Comparison of ENCODE assay signal across 1 cellular context in the genomic region with DNA sequence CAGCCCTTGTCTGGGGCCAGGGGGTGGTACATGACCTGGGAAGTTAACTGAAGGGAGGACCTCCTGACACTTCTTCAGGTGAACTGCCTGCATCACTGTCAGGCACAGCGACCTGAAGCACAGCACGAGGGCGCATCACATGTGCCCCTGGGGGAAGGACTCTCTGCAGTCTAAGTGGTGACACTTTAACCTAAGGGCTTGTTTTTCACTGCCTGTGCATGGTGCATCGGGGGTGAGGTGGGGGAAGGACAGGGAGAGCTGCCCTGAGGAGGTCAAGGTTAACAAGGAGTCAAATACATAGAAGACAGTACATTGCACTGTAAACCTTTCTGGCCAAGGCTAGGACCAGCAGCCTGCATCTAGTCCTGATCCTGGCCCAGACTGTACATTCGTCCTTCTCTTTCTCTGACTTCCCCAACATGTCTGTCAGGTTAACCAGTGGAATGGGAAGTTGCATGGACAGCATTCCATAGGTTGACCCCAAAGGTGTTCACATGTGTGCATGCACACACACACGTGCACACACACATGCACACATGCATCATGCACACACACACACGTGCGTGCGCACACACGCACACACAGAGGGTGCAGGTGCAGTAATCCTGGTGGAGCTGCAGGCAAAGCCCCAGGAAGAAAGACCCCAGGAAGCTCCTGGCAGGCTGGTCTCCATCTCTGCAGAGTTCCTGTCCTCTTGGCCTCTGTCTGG.
TF ChIP-seq lines count a peak whose summit lies in the region.

No MANE protein-coding gene starts in this region.

TF ChIP-seq in HepG2, 621 proteins besides CTCF, POLR2A, EP300 and RAD21 (continued from another document and continues in another):
- TF ChIP-seq, protein P1, sequence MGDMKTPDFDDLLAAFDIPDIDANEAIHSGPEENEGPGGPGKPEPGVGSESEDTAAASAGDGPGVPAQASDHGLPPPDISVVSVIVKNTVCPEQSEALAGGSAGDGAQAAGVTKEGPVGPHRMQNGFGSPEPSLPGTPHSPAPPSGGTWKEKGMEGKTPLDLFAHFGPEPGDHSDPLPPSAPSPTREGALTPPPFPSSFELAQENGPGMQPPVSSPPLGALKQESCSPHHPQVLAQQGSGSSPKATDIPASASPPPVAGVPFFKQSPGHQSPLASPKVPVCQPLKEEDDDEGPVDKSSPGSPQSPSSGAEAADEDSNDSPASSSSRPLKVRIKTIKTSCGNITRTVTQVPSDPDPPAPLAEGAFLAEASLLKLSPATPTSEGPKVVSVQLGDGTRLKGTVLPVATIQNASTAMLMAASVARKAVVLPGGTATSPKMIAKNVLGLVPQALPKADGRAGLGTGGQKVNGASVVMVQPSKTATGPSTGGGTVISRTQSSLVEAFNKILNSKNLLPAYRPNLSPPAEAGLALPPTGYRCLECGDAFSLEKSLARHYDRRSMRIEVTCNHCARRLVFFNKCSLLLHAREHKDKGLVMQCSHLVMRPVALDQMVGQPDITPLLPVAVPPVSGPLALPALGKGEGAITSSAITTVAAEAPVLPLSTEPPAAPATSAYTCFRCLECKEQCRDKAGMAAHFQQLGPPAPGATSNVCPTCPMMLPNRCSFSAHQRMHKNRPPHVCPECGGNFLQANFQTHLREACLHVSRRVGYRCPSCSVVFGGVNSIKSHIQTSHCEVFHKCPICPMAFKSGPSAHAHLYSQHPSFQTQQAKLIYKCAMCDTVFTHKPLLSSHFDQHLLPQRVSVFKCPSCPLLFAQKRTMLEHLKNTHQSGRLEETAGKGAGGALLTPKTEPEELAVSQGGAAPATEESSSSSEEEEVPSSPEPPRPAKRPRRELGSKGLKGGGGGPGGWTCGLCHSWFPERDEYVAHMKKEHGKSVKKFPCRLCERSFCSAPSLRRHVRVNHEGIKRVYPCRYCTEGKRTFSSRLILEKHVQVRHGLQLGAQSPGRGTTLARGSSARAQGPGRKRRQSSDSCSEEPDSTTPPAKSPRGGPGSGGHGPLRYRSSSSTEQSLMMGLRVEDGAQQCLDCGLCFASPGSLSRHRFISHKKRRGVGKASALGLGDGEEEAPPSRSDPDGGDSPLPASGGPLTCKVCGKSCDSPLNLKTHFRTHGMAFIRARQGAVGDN (CRISPR knock-in tag; IDR thresholded peaks at IDR 0.05): peak; percentile 53
- no peak for TF ChIP-seq PITX1 (CRISPR knock-in tag; IDR thresholded peaks at IDR 0.05)
- 0 out of 2 replicates have a peak, but pooled peaks have one; percentile 31 for TF ChIP-seq ZNF709 (CRISPR knock-in tag; IDR thresholded peaks at IDR 0.05)
- peak; percentile 33; the same call in 1 of the 2 replicates for TF ChIP-seq MIXL1 (CRISPR knock-in tag; IDR thresholded peaks at IDR 0.05)
- TF ChIP-seq, protein P2, sequence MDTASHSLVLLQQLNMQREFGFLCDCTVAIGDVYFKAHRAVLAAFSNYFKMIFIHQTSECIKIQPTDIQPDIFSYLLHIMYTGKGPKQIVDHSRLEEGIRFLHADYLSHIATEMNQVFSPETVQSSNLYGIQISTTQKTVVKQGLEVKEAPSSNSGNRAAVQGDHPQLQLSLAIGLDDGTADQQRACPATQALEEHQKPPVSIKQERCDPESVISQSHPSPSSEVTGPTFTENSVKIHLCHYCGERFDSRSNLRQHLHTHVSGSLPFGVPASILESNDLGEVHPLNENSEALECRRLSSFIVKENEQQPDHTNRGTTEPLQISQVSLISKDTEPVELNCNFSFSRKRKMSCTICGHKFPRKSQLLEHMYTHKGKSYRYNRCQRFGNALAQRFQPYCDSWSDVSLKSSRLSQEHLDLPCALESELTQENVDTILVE (CRISPR knock-in tag; IDR thresholded peaks at IDR 0.05): no peak
- TF ChIP-seq ZNF549 (CRISPR knock-in tag; IDR thresholded peaks at IDR 0.05): no peak
- no peak for TF ChIP-seq SPEN (CRISPR knock-in tag; IDR thresholded peaks at IDR 0.05; ENCODE audit: low read depth)
- TF ChIP-seq, protein P3, sequence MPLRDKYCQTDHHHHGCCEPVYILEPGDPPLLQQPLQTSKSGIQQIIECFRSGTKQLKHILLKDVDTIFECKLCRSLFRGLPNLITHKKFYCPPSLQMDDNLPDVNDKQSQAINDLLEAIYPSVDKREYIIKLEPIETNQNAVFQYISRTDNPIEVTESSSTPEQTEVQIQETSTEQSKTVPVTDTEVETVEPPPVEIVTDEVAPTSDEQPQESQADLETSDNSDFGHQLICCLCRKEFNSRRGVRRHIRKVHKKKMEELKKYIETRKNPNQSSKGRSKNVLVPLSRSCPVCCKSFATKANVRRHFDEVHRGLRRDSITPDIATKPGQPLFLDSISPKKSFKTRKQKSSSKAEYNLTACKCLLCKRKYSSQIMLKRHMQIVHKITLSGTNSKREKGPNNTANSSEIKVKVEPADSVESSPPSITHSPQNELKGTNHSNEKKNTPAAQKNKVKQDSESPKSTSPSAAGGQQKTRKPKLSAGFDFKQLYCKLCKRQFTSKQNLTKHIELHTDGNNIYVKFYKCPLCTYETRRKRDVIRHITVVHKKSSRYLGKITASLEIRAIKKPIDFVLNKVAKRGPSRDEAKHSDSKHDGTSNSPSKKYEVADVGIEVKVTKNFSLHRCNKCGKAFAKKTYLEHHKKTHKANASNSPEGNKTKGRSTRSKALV (CRISPR knock-in tag; IDR thresholded peaks at IDR 0.05): no peak
- TF ChIP-seq NR2F1 (CRISPR knock-in tag; IDR thresholded peaks at IDR 0.05): peak in 1 of 2 experiments; percentile 51; a peak in 2 of 4 replicates
- TF ChIP-seq CCDC6 (CRISPR knock-in tag; IDR thresholded peaks at IDR 0.05): no peak
- no peak for TF ChIP-seq ZKSCAN8 (CRISPR knock-in tag; IDR thresholded peaks at IDR 0.05; ENCODE audit: borderline replicate concordance)
- TF ChIP-seq, protein P4, sequence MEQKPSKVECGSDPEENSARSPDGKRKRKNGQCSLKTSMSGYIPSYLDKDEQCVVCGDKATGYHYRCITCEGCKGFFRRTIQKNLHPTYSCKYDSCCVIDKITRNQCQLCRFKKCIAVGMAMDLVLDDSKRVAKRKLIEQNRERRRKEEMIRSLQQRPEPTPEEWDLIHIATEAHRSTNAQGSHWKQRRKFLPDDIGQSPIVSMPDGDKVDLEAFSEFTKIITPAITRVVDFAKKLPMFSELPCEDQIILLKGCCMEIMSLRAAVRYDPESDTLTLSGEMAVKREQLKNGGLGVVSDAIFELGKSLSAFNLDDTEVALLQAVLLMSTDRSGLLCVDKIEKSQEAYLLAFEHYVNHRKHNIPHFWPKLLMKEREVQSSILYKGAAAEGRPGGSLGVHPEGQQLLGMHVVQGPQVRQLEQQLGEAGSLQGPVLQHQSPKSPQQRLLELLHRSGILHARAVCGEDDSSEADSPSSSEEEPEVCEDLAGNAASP (CRISPR knock-in tag; IDR thresholded peaks at IDR 0.05; ENCODE audit: borderline replicate concordance): peak; percentile 12; the same call in 1 of the 2 replicates
- peak; percentile 74 for TF ChIP-seq NR2F6 (IDR thresholded peaks at IDR 0.05)
- peak; percentile 90 for TF ChIP-seq NR2F6 (CRISPR knock-in tag; IDR thresholded peaks at IDR 0.05)
- TF ChIP-seq, protein P5, sequence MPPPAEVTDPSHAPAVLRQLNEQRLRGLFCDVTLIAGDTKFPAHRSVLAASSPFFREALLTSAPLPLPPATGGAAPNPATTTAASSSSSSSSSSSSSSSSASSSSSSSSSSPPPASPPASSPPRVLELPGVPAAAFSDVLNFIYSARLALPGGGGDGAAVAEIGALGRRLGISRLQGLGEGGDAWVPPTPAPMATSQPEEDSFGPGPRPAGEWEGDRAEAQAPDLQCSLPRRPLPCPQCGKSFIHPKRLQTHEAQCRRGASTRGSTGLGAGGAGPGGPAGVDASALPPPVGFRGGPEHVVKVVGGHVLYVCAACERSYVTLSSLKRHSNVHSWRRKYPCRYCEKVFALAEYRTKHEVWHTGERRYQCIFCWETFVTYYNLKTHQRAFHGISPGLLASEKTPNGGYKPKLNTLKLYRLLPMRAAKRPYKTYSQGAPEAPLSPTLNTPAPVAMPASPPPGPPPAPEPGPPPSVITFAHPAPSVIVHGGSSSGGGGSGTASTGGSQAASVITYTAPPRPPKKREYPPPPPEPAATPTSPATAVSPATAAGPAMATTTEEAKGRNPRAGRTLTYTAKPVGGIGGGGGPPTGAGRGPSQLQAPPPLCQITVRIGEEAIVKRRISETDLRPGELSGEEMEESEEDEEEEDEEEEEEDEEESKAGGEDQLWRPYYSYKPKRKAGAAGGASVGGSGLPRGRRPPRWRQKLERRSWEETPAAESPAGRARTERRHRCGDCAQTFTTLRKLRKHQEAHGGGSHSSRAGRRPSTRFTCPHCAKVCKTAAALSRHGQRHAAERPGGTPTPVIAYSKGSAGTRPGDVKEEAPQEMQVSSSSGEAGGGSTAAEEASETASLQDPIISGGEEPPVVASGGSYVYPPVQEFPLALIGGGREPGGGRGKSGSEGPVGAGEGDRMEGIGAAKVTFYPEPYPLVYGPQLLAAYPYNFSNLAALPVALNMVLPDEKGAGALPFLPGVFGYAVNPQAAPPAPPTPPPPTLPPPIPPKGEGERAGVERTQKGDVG (CRISPR knock-in tag; IDR thresholded peaks at IDR 0.05; ENCODE audit: borderline replicate concordance): no peak
- TF ChIP-seq, protein P6, sequence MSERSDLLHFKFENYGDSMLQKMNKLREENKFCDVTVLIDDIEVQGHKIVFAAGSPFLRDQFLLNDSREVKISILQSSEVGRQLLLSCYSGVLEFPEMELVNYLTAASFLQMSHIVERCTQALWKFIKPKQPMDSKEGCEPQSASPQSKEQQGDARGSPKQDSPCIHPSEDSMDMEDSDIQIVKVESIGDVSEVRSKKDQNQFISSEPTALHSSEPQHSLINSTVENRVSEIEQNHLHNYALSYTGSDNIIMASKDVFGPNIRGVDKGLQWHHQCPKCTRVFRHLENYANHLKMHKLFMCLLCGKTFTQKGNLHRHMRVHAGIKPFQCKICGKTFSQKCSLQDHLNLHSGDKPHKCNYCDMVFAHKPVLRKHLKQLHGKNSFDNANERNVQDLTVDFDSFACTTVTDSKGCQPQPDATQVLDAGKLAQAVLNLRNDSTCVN (CRISPR knock-in tag; IDR thresholded peaks at IDR 0.05; ENCODE audit: borderline replicate concordance): no peak
- TF ChIP-seq KAT2B (IDR thresholded peaks at IDR 0.05; ENCODE audit: borderline replicate concordance, low read depth, low read length): no peak
- TF ChIP-seq, protein P7, sequence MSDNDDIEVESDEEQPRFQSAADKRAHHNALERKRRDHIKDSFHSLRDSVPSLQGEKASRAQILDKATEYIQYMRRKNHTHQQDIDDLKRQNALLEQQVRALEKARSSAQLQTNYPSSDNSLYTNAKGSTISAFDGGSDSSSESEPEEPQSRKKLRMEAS (IDR thresholded peaks at IDR 0.05): peak; percentile 72
- TF ChIP-seq, protein P8, sequence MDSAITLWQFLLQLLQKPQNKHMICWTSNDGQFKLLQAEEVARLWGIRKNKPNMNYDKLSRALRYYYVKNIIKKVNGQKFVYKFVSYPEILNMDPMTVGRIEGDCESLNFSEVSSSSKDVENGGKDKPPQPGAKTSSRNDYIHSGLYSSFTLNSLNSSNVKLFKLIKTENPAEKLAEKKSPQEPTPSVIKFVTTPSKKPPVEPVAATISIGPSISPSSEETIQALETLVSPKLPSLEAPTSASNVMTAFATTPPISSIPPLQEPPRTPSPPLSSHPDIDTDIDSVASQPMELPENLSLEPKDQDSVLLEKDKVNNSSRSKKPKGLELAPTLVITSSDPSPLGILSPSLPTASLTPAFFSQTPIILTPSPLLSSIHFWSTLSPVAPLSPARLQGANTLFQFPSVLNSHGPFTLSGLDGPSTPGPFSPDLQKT (CRISPR knock-in tag; IDR thresholded peaks at IDR 0.05; ENCODE audit: borderline replicate concordance): no peak
- TF ChIP-seq HNF4A (CRISPR knock-in tag; IDR thresholded peaks at IDR 0.05): peak; percentile 67; the same call in 1 of the 2 replicates
- no peak for TF ChIP-seq KAT8 (CRISPR knock-in tag; IDR thresholded peaks at IDR 0.05)
- TF ChIP-seq NBN (conservative IDR thresholded peaks at IDR 0.05): no peak
- TF ChIP-seq HNRNPL (IDR thresholded peaks at IDR 0.05; ENCODE audit: low read depth, low read length): no peak
- no peak for TF ChIP-seq ZNF670 (CRISPR knock-in tag; IDR thresholded peaks at IDR 0.05; ENCODE audit: borderline replicate concordance)
- TF ChIP-seq SKI (IDR thresholded peaks at IDR 0.05; ENCODE audit: partially characterized antibody): no peak
- no peak for TF ChIP-seq MAFF (IDR thresholded peaks at IDR 0.05; ENCODE audit: low read depth, low read length)
- no peak for TF ChIP-seq ZNF234 (CRISPR knock-in tag; conservative IDR thresholded peaks at IDR 0.05)
- no peak for TF ChIP-seq ZNF777 (CRISPR knock-in tag; IDR thresholded peaks at IDR 0.05)
- TF ChIP-seq FOXK1 (CRISPR knock-in tag; IDR thresholded peaks at IDR 0.05; ENCODE audit: borderline replicate concordance, low read depth): no peak
- TF ChIP-seq, protein P9, sequence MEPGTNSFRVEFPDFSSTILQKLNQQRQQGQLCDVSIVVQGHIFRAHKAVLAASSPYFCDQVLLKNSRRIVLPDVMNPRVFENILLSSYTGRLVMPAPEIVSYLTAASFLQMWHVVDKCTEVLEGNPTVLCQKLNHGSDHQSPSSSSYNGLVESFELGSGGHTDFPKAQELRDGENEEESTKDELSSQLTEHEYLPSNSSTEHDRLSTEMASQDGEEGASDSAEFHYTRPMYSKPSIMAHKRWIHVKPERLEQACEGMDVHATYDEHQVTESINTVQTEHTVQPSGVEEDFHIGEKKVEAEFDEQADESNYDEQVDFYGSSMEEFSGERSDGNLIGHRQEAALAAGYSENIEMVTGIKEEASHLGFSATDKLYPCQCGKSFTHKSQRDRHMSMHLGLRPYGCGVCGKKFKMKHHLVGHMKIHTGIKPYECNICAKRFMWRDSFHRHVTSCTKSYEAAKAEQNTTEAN (CRISPR knock-in tag; conservative IDR thresholded peaks at IDR 0.05): no peak
- TF ChIP-seq SNAPC2 (CRISPR knock-in tag; IDR thresholded peaks at IDR 0.05): no peak
- no peak for TF ChIP-seq ZSCAN30 (CRISPR knock-in tag; IDR thresholded peaks at IDR 0.05)
- TF ChIP-seq ZNF713 (CRISPR knock-in tag; IDR thresholded peaks at IDR 0.05): no peak
- TF ChIP-seq WIZ (CRISPR knock-in tag; IDR thresholded peaks at IDR 0.05): no peak
- TF ChIP-seq, protein P10, sequence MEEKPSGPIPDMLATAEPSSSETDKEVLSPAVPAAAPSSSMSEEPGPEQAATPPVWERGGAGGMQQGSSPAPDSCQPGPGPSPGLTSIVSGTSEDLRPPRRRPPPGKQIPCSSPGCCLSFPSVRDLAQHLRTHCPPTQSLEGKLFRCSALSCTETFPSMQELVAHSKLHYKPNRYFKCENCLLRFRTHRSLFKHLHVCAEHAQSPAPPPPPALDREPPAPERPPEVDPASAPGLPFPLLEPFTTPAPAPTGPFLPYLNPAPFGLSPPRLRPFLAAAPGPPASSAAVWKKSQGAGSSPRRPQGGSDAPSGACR (CRISPR knock-in tag; IDR thresholded peaks at IDR 0.05): no peak
- TF ChIP-seq ZNF382 (CRISPR knock-in tag; IDR thresholded peaks at IDR 0.05; ENCODE audit: borderline replicate concordance): no peak
- no peak for TF ChIP-seq ZNF737 (CRISPR knock-in tag; IDR thresholded peaks at IDR 0.05; ENCODE audit: borderline replicate concordance)
- TF ChIP-seq, protein P11, sequence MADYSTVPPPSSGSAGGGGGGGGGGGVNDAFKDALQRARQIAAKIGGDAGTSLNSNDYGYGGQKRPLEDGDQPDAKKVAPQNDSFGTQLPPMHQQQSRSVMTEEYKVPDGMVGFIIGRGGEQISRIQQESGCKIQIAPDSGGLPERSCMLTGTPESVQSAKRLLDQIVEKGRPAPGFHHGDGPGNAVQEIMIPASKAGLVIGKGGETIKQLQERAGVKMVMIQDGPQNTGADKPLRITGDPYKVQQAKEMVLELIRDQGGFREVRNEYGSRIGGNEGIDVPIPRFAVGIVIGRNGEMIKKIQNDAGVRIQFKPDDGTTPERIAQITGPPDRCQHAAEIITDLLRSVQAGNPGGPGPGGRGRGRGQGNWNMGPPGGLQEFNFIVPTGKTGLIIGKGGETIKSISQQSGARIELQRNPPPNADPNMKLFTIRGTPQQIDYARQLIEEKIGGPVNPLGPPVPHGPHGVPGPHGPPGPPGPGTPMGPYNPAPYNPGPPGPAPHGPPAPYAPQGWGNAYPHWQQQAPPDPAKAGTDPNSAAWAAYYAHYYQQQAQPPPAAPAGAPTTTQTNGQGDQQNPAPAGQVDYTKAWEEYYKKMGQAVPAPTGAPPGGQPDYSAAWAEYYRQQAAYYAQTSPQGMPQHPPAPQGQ (CRISPR knock-in tag; IDR thresholded peaks at IDR 0.05; ENCODE audit: borderline replicate concordance): no peak
- TF ChIP-seq CEBPB (IDR thresholded peaks at IDR 0.05; ENCODE audit: borderline replicate concordance, low read depth, low read length): no peak
